In the genomic region with DNA sequence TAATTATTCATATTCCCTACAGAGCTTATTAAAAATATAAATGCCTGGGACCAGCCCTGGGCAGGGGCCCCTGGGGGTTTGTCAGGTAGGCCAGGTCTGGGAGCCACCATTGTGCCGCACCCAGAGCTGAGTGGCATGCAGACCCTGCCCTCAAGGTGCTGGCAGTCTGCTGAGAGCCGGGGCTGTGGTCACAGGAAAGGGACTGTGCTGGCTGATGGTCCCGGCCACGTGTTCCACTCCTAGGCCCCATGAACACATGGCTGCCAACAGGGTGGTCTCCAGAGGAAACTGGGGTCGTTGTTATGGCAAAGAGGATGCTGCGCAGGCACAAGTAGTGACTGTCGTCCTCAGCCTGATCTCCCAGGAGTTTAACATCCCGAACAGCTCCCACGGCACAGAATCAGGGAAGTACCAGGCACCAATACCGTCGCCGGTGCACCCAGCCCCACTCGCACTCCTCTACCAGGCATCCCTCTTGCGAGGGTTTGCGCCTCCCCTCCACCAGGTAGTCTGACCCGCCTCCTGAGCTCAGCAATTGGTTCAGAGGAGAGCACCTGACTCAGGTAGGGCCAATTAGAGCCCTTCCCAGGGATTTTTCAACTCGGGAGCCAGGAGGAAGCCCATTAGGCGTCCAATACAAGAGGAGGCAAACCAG, we compare ENCODE assay signal across 1 cellular context.
A peak's percentile ranks its signal among the peaks of the same experiment; 100 is the strongest.
TF ChIP-seq lines count a peak whose summit lies in the region.

No MANE protein-coding gene starts in this region.

TF ChIP-seq in HepG2, 621 proteins besides CTCF, POLR2A, EP300 and RAD21:
- TF ChIP-seq MXD4 (CRISPR knock-in tag; IDR thresholded peaks at IDR 0.05) (no peak), SAP130 (CRISPR knock-in tag; IDR thresholded peaks at IDR 0.05; ENCODE audit: low read depth) (no peak)
- TF ChIP-seq, protein P1, sequence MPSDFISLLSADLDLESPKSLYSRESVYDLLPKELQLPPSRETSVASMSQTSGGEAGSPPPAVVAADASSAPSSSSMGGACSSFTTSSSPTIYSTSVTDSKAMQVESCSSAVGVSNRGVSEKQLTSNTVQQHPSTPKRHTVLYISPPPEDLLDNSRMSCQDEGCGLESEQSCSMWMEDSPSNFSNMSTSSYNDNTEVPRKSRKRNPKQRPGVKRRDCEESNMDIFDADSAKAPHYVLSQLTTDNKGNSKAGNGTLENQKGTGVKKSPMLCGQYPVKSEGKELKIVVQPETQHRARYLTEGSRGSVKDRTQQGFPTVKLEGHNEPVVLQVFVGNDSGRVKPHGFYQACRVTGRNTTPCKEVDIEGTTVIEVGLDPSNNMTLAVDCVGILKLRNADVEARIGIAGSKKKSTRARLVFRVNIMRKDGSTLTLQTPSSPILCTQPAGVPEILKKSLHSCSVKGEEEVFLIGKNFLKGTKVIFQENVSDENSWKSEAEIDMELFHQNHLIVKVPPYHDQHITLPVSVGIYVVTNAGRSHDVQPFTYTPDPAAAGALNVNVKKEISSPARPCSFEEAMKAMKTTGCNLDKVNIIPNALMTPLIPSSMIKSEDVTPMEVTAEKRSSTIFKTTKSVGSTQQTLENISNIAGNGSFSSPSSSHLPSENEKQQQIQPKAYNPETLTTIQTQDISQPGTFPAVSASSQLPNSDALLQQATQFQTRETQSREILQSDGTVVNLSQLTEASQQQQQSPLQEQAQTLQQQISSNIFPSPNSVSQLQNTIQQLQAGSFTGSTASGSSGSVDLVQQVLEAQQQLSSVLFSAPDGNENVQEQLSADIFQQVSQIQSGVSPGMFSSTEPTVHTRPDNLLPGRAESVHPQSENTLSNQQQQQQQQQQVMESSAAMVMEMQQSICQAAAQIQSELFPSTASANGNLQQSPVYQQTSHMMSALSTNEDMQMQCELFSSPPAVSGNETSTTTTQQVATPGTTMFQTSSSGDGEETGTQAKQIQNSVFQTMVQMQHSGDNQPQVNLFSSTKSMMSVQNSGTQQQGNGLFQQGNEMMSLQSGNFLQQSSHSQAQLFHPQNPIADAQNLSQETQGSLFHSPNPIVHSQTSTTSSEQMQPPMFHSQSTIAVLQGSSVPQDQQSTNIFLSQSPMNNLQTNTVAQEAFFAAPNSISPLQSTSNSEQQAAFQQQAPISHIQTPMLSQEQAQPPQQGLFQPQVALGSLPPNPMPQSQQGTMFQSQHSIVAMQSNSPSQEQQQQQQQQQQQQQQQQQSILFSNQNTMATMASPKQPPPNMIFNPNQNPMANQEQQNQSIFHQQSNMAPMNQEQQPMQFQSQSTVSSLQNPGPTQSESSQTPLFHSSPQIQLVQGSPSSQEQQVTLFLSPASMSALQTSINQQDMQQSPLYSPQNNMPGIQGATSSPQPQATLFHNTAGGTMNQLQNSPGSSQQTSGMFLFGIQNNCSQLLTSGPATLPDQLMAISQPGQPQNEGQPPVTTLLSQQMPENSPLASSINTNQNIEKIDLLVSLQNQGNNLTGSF (CRISPR knock-in tag; IDR thresholded peaks at IDR 0.05), result no peak
- TF ChIP-seq, protein P2, sequence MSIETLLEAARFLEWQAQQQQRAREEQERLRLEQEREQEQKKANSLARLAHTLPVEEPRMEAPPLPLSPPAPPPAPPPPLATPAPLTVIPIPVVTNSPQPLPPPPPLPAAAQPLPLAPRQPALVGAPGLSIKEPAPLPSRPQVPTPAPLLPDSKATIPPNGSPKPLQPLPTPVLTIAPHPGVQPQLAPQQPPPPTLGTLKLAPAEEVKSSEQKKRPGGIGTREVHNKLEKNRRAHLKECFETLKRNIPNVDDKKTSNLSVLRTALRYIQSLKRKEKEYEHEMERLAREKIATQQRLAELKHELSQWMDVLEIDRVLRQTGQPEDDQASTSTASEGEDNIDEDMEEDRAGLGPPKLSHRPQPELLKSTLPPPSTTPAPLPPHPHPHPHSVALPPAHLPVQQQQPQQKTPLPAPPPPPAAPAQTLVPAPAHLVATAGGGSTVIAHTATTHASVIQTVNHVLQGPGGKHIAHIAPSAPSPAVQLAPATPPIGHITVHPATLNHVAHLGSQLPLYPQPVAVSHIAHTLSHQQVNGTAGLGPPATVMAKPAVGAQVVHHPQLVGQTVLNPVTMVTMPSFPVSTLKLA (IDR thresholded peaks at IDR 0.05), result peak; percentile 51
- TF ChIP-seq, protein P3, sequence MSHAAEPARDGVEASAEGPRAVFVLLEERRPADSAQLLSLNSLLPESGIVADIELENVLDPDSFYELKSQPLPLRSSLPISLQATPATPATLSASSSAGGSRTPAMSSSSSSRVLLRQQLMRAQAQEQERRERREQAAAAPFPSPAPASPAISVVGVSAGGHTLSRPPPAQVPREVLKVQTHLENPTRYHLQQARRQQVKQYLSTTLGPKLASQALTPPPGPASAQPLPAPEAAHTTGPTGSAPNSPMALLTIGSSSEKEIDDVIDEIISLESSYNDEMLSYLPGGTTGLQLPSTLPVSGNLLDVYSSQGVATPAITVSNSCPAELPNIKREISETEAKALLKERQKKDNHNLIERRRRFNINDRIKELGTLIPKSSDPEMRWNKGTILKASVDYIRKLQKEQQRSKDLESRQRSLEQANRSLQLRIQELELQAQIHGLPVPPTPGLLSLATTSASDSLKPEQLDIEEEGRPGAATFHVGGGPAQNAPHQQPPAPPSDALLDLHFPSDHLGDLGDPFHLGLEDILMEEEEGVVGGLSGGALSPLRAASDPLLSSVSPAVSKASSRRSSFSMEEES (CRISPR knock-in tag; IDR thresholded peaks at IDR 0.05), result no peak
